21 cellular contexts compared by ENCODE assay signal in the genomic region with DNA sequence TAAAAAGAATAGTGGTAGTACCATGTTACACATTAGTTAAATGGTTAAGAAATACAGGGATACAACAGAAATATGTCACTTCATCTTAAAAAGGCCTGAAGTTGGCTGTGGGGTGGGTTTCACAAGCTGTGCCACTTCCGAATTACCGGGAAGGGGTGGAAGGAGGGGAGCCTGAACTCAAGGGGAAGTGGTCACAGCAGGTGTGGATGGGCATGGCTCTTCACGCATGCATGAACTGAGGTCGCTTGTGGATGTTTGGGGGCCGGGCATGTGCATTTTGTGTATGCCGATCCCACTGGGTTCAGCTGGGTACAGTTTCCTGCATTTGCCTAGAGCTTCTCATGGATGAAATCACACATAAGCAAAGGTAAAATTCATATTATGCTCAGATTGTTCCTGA.
DNase-seq lines count a peak whose midpoint lies in the region; ATAC-seq, FAIRE-seq and TF ChIP-seq lines count a peak whose summit lies in the region.
"Had no signal": no experiment of that assay in that cellular context is flagged by ENCODE, and none has a peak within 500 bp of the region (broad histone marks: within the 10 kb centered on the region; RNA-seq: fewer than 3 reads in every experiment).

No MANE protein-coding gene starts in this region.

- H3K27me3 Mint-ChIP-seq in natural killer cell (ENCODE audit: low read depth in 2 of 2) = no peaks in the 10 kb centered on the region
- peaks cover 2 to 7% of the 10 kb centered on the region in 2 donors for H3K27me3 Mint-ChIP-seq in natural killer cell treated with Interleukin-12 subunit alpha and Interleukin-12 subunit beta and Interleukin-15 and Interleukin-18, amount 100 ng/mL, for 72 hours
- no peaks in the 10 kb centered on the region for H3K27me3 Mint-ChIP-seq in activated B cell treated with CpG ODN at 0.5 μM for 24 hours
- no peaks in the 10 kb centered on the region for H3K27me3 Mint-ChIP-seq in naive B cell
- H3K27me3 Mint-ChIP-seq in T-helper 17 cell = no peaks in the 10 kb centered on the region

- TF ChIP-seq CTCF in natural killer cell (IDR thresholded peaks at IDR 0.05) = no peak
- no peak for TF ChIP-seq CTCF in activated B cell treated with CpG ODN at 0.5 μM for 24 hours (IDR thresholded peaks at IDR 0.05)

- ATAC-seq in natural killer cell (no peak), activated B cell treated with CpG ODN at 0.5 μM for 24 hours (ENCODE audit: low read depth) (no peak), naive B cell (ENCODE audit: low read depth in 2 of 2) (peak; percentile 46 to 58), GM18868 (IDR thresholded peaks at IDR 0.05; ENCODE audit: unreplicated experiment) (no peak), T-helper 17 cell (no peak)
- ATAC-seq in natural killer cell treated with Interleukin-12 subunit alpha and Interleukin-12 subunit beta and Interleukin-15 and Interleukin-18, amount 100 ng/mL, for 72 hours = no peak
- ATAC-seq: CD8-positive, alpha-beta T cell; GM23338; HCT116 had no signal

- H3K4me1 Mint-ChIP-seq in natural killer cell (peaks cover 5 to 22% of the 10 kb centered on the region in 2 donors), activated B cell treated with CpG ODN at 0.5 μM for 24 hours (peaks cover 16% of the 10 kb centered on the region), naive B cell (peaks cover 4 to 31% (median 29%) of the 10 kb centered on the region in 3 donors), T-helper 17 cell (no peaks in the 10 kb centered on the region)
- H3K4me1 Mint-ChIP-seq in natural killer cell treated with Interleukin-12 subunit alpha and Interleukin-12 subunit beta and Interleukin-15 and Interleukin-18, amount 100 ng/mL, for 72 hours (ENCODE audit: low read depth in 2 of 2) = peaks cover 6 to 16% of the 10 kb centered on the region in 2 donors
- H3K4me1 Mint-ChIP-seq: CD4-positive, CD25-positive, alpha-beta regulatory T cell; GM23338; H9 had no signal

- H3K9me3 Mint-ChIP-seq in natural killer cell (peaks cover 0 to 3% of the 10 kb centered on the region in 2 donors), activated B cell treated with CpG ODN at 0.5 μM for 24 hours (no peaks in the 10 kb centered on the region), naive B cell (peaks cover 0 to 3% (median 0%) of the 10 kb centered on the region in 7 donors)
- H3K9me3 Mint-ChIP-seq in natural killer cell treated with Interleukin-12 subunit alpha and Interleukin-12 subunit beta and Interleukin-15 and Interleukin-18, amount 100 ng/mL, for 72 hours = peaks cover 2% of the 10 kb centered on the region
- H3K9me3 Mint-ChIP-seq: CD8-positive, alpha-beta T cell; GM23338 had no signal

- CTCF ChIA-PET in activated B cell treated with CpG ODN at 0.5 μM for 24 hours (lab: Charles Lee) = no interaction called here

- FAIRE-seq in GM12891 (lab: Jason Lieb, UNC) = peak; percentile 5
- FAIRE-seq: A204.1, GM12892 had no signal

- POLR2A ChIA-PET in activated B cell treated with CpG ODN at 0.5 μM for 24 hours (lab: Charles Lee) = no interaction called here

- H3K4me3 Mint-ChIP-seq in natural killer cell = peak overlapping the region; percentile 15
- no peak overlapping the region for H3K4me3 Mint-ChIP-seq in natural killer cell treated with Interleukin-12 subunit alpha and Interleukin-12 subunit beta and Interleukin-15 and Interleukin-18, amount 100 ng/mL, for 72 hours
- peak overlapping the region; percentile 19 for H3K4me3 Mint-ChIP-seq in activated B cell treated with CpG ODN at 0.5 μM for 24 hours
- H3K4me3 Mint-ChIP-seq in naive B cell = no peak overlapping the region
- H3K4me3 Mint-ChIP-seq in T-helper 17 cell = no peak overlapping the region
- H3K4me3 Mint-ChIP-seq: CD4-positive, CD25-positive, alpha-beta regulatory T cell; CD8-positive, alpha-beta T cell; GM23338; H9 had no signal

- no peak for TF ChIP-seq POLR2A in GM12891 (IDR thresholded peaks at IDR 0.05; ENCODE audit: low read depth, low read length)

- intact Hi-C loops in natural killer cell (cut with micrococcal nuclease) (no loop called here), activated B cell treated with CpG ODN at 0.5 μM for 24 hours (cut with micrococcal nuclease) (no loop called here)

- H3K36me3 Mint-ChIP-seq in natural killer cell (no peaks in the 10 kb centered on the region), activated B cell treated with CpG ODN at 0.5 μM for 24 hours (ENCODE audit: low read depth) (peaks cover 58% of the 10 kb centered on the region), naive B cell (peaks cover 19 to 23% of the 10 kb centered on the region in 2 donors), T-helper 17 cell (ENCODE audit: low read depth) (no peaks in the 10 kb centered on the region)
- H3K36me3 Mint-ChIP-seq in natural killer cell treated with Interleukin-12 subunit alpha and Interleukin-12 subunit beta and Interleukin-15 and Interleukin-18, amount 100 ng/mL, for 72 hours = peaks cover 4% of the 10 kb centered on the region
- H3K36me3 Mint-ChIP-seq: CD4-positive, CD25-positive, alpha-beta regulatory T cell; CD8-positive, alpha-beta T cell had no signal

- H3K27ac Mint-ChIP-seq in natural killer cell = peak overlapping the region in 1 of 2 donors; percentile 63
- no peak overlapping the region for H3K27ac Mint-ChIP-seq in natural killer cell treated with Interleukin-12 subunit alpha and Interleukin-12 subunit beta and Interleukin-15 and Interleukin-18, amount 100 ng/mL, for 72 hours
- peak overlapping the region; percentile 7 for H3K27ac Mint-ChIP-seq in activated B cell treated with CpG ODN at 0.5 μM for 24 hours
- H3K27ac Mint-ChIP-seq in naive B cell = peak overlapping the region; percentile 1 to 84 (median 60)
- no peak overlapping the region for H3K27ac Mint-ChIP-seq in T-helper 17 cell
- H3K27ac Mint-ChIP-seq: CD4-positive, CD25-positive, alpha-beta regulatory T cell; CD8-positive, alpha-beta T cell; GM23338; H9 had no signal

- no peaks in the 10 kb centered on the region for H3K9me3 ChIP-seq in T-helper 17 cell (ENCODE audit: control insufficient read depth, low read length, poor library complexity, severe bottlenecking)
- H3K9me3 ChIP-seq: BE2C, Caco-2 had no signal

- no peak for DNase-seq in natural killer cell
- DNase-seq in natural killer cell treated with Interleukin-12 subunit alpha and Interleukin-12 subunit beta and Interleukin-15 and Interleukin-18, amount 100 ng/mL, for 72 hours (ENCODE audit: low spot score) = no peak
- no peak for DNase-seq in GM12891 (ENCODE audit: insufficient read length, low spot score)
- no peak for DNase-seq in activated B cell treated with CpG ODN at 0.5 μM for 24 hours
- peak; percentile 15 for DNase-seq in naive B cell
- DNase-seq in NCI-H2081 (lab: John Stamatoyannopoulos, UW) = no peak
- no peak for DNase-seq in T-helper 17 cell
- DNase-seq: BE2C; Caco-2; CD4-positive, CD25-positive, alpha-beta regulatory T cell; CD8-positive, alpha-beta T cell; DMS153; DMS79; EL; GDM1; H9 had no signal

TF ChIP-seq in GM12891, 5 proteins besides CTCF, POLR2A, EP300 and RAD21:
- no peak for TF ChIP-seq SPI1 (IDR thresholded peaks at IDR 0.05; ENCODE audit: low read depth, low read length)
- no peak for TF ChIP-seq PAX5 (IDR thresholded peaks at IDR 0.05; ENCODE audit: insufficient read depth, low read length, severe bottlenecking)
- no peak for TF ChIP-seq POU2F2 (IDR thresholded peaks at IDR 0.05; ENCODE audit: low read depth, low read length)
- no peak for TF ChIP-seq POLR2AphosphoS5 (IDR thresholded peaks at IDR 0.05; ENCODE audit: low read depth, low read length)
- TF ChIP-seq TAF1 (IDR thresholded peaks at IDR 0.05; ENCODE audit: low read depth, low read length) = no peak

Comparison
In these comparisons a context has a peak if more than half of its experiments do, and no peak if none do; other contexts are left out.
1. H3K4me3 Mint-ChIP-seq: peak in natural killer cell (single experiment) and activated B cell treated with CpG ODN at 0.5 μM for 24 hours (single experiment); none in natural killer cell treated with Interleukin-12 subunit alpha and Interleukin-12 subunit beta and Interleukin-15 and Interleukin-18, amount 100 ng/mL, for 72 hours (single experiment), naive B cell (0 of 8) and T-helper 17 cell (single experiment).
2. ATAC-seq: peak in naive B cell (2 of 2); none in natural killer cell (0 of 3), natural killer cell treated with Interleukin-12 subunit alpha and Interleukin-12 subunit beta and Interleukin-15 and Interleukin-18, amount 100 ng/mL, for 72 hours (0 of 2), activated B cell treated with CpG ODN at 0.5 μM for 24 hours (single experiment), GM18868 (single experiment) and T-helper 17 cell (single experiment).
3. H3K27ac Mint-ChIP-seq: peak in activated B cell treated with CpG ODN at 0.5 μM for 24 hours (single experiment) and naive B cell (6 of 6); none in natural killer cell treated with Interleukin-12 subunit alpha and Interleukin-12 subunit beta and Interleukin-15 and Interleukin-18, amount 100 ng/mL, for 72 hours (0 of 2) and T-helper 17 cell (single experiment).